Comparison of ENCODE assay signal across 20 cellular contexts in genomic region chr10:68345621-68346020, GRCh38. TPM values are rescaled to one million over a fixed set of nuclear protein-coding genes. Genes with fewer than 3 reads are reported as not detected.
DNase-seq lines count a peak whose midpoint lies in the region; ATAC-seq and TF ChIP-seq lines count a peak whose summit lies in the region.
"Had no signal": no experiment of that assay in that cellular context is flagged by ENCODE, and none has a peak within 500 bp of the region (broad histone marks: within the 10 kb centered on the region; RNA-seq: fewer than 3 reads in every experiment).

No MANE protein-coding gene starts in this region.

- no peak for TF ChIP-seq CTCF in CD8-positive, alpha-beta T cell (IDR thresholded peaks at IDR 0.05)
- TF ChIP-seq CTCF in WERI-Rb-1 (IDR thresholded peaks at IDR 0.05; ENCODE audit: low read depth, low read length) = no peak

- H3K36me3 ChIP-seq in CD8-positive, alpha-beta T cell (ENCODE audit: insufficient read depth, low read length) = peaks cover 25% of the 10 kb centered on the region
- peaks cover 73% of the 10 kb centered on the region for H3K36me3 ChIP-seq in WERI-Rb-1
- peaks cover 74% of the 10 kb centered on the region for H3K36me3 ChIP-seq in mesodermal cell (ENCODE audit: control insufficient read depth, insufficient read depth, low read length)

- peaks cover 45% of the 10 kb centered on the region for H3K36me3 Mint-ChIP-seq in activated CD4-positive, alpha-beta T cell treated with anti-CD3 and anti-CD28 coated beads for 36 hours (ENCODE audit: low read depth)
- peaks cover 42% of the 10 kb centered on the region for H3K36me3 Mint-ChIP-seq in activated CD4-positive, alpha-beta T cell treated with anti-CD3 and anti-CD28 coated beads, Interleukin-2, amount 10 ng/mL, durations not matched to agents 7 days and 5 days (ENCODE audit: low read depth)
- peaks cover 57% of the 10 kb centered on the region for H3K36me3 Mint-ChIP-seq in CD8-positive, alpha-beta T cell

- no peak overlapping the region for H3K4me3 ChIP-seq in CD8-positive, alpha-beta T cell (ENCODE audit: low read depth, low read length)
- H3K4me3 ChIP-seq in WERI-Rb-1 (ENCODE audit: low read depth, low read length) (no peak overlapping the region), mesodermal cell (ENCODE audit: extremely low read depth, insufficient read depth, low read length, poor library complexity, severe bottlenecking) (no peak overlapping the region)
- H3K4me3 ChIP-seq: lung, thoracic aorta had no signal

- H3K27me3 ChIP-seq in CD8-positive, alpha-beta T cell (ENCODE audit: insufficient read depth, low read length) = no peaks in the 10 kb centered on the region
- no peaks in the 10 kb centered on the region for H3K27me3 ChIP-seq in WERI-Rb-1 (ENCODE audit: insufficient read depth, low read depth, severe bottlenecking)
- H3K27me3 ChIP-seq: BE2C had no signal

- no peak for DNase-seq in activated CD4-positive, alpha-beta T cell treated with anti-CD3 and anti-CD28 coated beads for 36 hours
- no peak for DNase-seq in activated CD4-positive, alpha-beta T cell treated with anti-CD3 and anti-CD28 coated beads, Interleukin-2, amount 10 ng/mL, durations not matched to agents 7 days and 5 days
- no peak for DNase-seq in CD8-positive, alpha-beta T cell
- DNase-seq in WERI-Rb-1 (no peak), NCI-H1092 treated with DMSO at 0.1 percent for 48 hours (lab: John Stamatoyannopoulos, UW) (no peak), NCI-H1417 treated with DMSO at 0.1 percent for 48 hours (lab: John Stamatoyannopoulos, UW) (no peak)
- DNase-seq: activated CD4-positive, CD25-positive, alpha-beta regulatory T cell; activated effector memory CD4-positive, alpha-beta T cell treated with anti-CD3 and anti-CD28 coated beads, Interleukin-2, amount 50 U/mL, for 16 hours; BE2C; effector CD4-positive, alpha-beta T cell; NCI-H1092; NCI-H510A treated with DMSO at 0.1 percent for 48 hours; NK-92 treated with Interleukin-12 subunit alpha and Interleukin-12 subunit beta, amount 100 ng/mL, for 24 hours; posterior cingulate gyrus; T-helper 9 cell had no signal

- H3K9me3 ChIP-seq in CD8-positive, alpha-beta T cell (ENCODE audit: low read length) = no peaks in the 10 kb centered on the region
- H3K9me3 ChIP-seq in WERI-Rb-1 (ENCODE audit: severe bottlenecking) (no peaks in the 10 kb centered on the region), mesodermal cell (ENCODE audit: control insufficient read depth, low read length) (no peaks in the 10 kb centered on the region)
- H3K9me3 ChIP-seq: BE2C, thoracic aorta had no signal

- H3K4me1 Mint-ChIP-seq in activated CD4-positive, alpha-beta T cell treated with anti-CD3 and anti-CD28 coated beads for 36 hours = peaks cover 14% of the 10 kb centered on the region
- peaks cover 19% of the 10 kb centered on the region for H3K4me1 Mint-ChIP-seq in activated CD4-positive, alpha-beta T cell treated with anti-CD3 and anti-CD28 coated beads, Interleukin-2, amount 10 ng/mL, durations not matched to agents 7 days and 5 days
- peaks cover 10% of the 10 kb centered on the region for H3K4me1 Mint-ChIP-seq in CD8-positive, alpha-beta T cell (ENCODE audit: low read depth)

- no peaks in the 10 kb centered on the region for H3K27me3 Mint-ChIP-seq in activated CD4-positive, alpha-beta T cell treated with anti-CD3 and anti-CD28 coated beads for 36 hours
- no peaks in the 10 kb centered on the region for H3K27me3 Mint-ChIP-seq in activated CD4-positive, alpha-beta T cell treated with anti-CD3 and anti-CD28 coated beads, Interleukin-2, amount 10 ng/mL, durations not matched to agents 7 days and 5 days
- H3K27me3 Mint-ChIP-seq in CD8-positive, alpha-beta T cell (ENCODE audit: low read depth) = no peaks in the 10 kb centered on the region

- no peak for ATAC-seq in activated CD4-positive, alpha-beta T cell treated with anti-CD3 and anti-CD28 coated beads for 36 hours
- no peak for ATAC-seq in CD8-positive, alpha-beta T cell
- ATAC-seq in HG03378 (IDR thresholded peaks at IDR 0.05; ENCODE audit: unreplicated experiment) = no peak
- ATAC-seq: esophagus mucosa had no signal

- no peak overlapping the region for H3K4me3 Mint-ChIP-seq in activated CD4-positive, alpha-beta T cell treated with anti-CD3 and anti-CD28 coated beads for 36 hours
- no peak overlapping the region for H3K4me3 Mint-ChIP-seq in activated CD4-positive, alpha-beta T cell treated with anti-CD3 and anti-CD28 coated beads, Interleukin-2, amount 10 ng/mL, durations not matched to agents 7 days and 5 days
- H3K4me3 Mint-ChIP-seq in CD8-positive, alpha-beta T cell = no peak overlapping the region

- H3K27ac ChIP-seq in CD8-positive, alpha-beta T cell (ENCODE audit: low read depth, low read length) = no peak overlapping the region
- peak overlapping the region; percentile 18; the same call in 1 of the 2 replicates for H3K27ac ChIP-seq in WERI-Rb-1
- peak overlapping the region; percentile 32 for H3K27ac ChIP-seq in mesodermal cell (ENCODE audit: low read depth, low read length, severe bottlenecking)
- H3K27ac ChIP-seq: thoracic aorta had no signal

- WGBS in mesodermal cell (ENCODE audit: insufficient coverage in 2 of 2), 2 experiments = no CpG with 5 or more reads among the region's 4 CpGs

- no peaks in the 10 kb centered on the region for H3K4me1 ChIP-seq in CD8-positive, alpha-beta T cell (ENCODE audit: insufficient read depth, low read length)
- H3K4me1 ChIP-seq in mesodermal cell (ENCODE audit: control insufficient read depth, insufficient read depth, low read length, poor library complexity, severe bottlenecking) = no peaks in the 10 kb centered on the region
- H3K4me1 ChIP-seq: BE2C had no signal

- intact Hi-C loops in activated CD4-positive, alpha-beta T cell treated with anti-CD3 and anti-CD28 coated beads for 36 hours (cut with DNase I, micrococcal nuclease) = no loop called here
- intact Hi-C loops in CD8-positive, alpha-beta T cell (cut with DNase I, micrococcal nuclease) = loop anchor here in 1 of 2 experiments (5.0 to 10.0 kb wide), 2 partner anchors 62 to 581 kb away; partner anchors contain the start of gene RUFY2

- H3K9me3 Mint-ChIP-seq in activated CD4-positive, alpha-beta T cell treated with anti-CD3 and anti-CD28 coated beads for 36 hours (ENCODE audit: low read depth) = no peaks in the 10 kb centered on the region
- H3K9me3 Mint-ChIP-seq in activated CD4-positive, alpha-beta T cell treated with anti-CD3 and anti-CD28 coated beads, Interleukin-2, amount 10 ng/mL, durations not matched to agents 7 days and 5 days = no peaks in the 10 kb centered on the region
- H3K9me3 Mint-ChIP-seq in CD8-positive, alpha-beta T cell = no peaks in the 10 kb centered on the region

- CTCF ChIA-PET in activated CD4-positive, alpha-beta T cell treated with anti-CD3 and anti-CD28 coated beads for 36 hours (lab: Charles Lee) = interaction anchor here (1.9 kb wide), 1 partner anchor 12 kb away, joined by 10 read pairs; no protein-coding TSS in a partner anchor
- CTCF ChIA-PET in activated CD4-positive, alpha-beta T cell treated with anti-CD3 and anti-CD28 coated beads, Interleukin-2, amount 10 ng/mL, durations not matched to agents 7 days and 5 days (lab: Charles Lee) = interaction anchor here (0.7 kb wide), 1 partner anchor 61 kb away, joined by 3 read pairs; the partner anchor contains the start of gene RUFY2
- CTCF ChIA-PET in CD8-positive, alpha-beta T cell (lab: Charles Lee) = no interaction called here

- POLR2A ChIA-PET in activated CD4-positive, alpha-beta T cell treated with anti-CD3 and anti-CD28 coated beads for 36 hours (lab: Charles Lee) = interaction anchor here (0.6 to 1.0 kb wide), 3 partner anchors 13 to 953 kb away, joined by 3 to 7 read pairs (median 4); partner anchors contain the start of gene PBLD
- POLR2A ChIA-PET in activated CD4-positive, alpha-beta T cell treated with anti-CD3 and anti-CD28 coated beads, Interleukin-2, amount 10 ng/mL, durations not matched to agents 7 days and 5 days (lab: Charles Lee) = interaction anchor here (0.5 kb wide), 1 partner anchor 13 kb away, joined by 11 read pairs; the partner anchor contains the start of gene PBLD
- POLR2A ChIA-PET in CD8-positive, alpha-beta T cell (lab: Charles Lee) = interaction anchor here (0.6 kb wide), 1 partner anchor 49 kb away, joined by 3 read pairs; no protein-coding TSS in a partner anchor

- H3K27ac Mint-ChIP-seq in activated CD4-positive, alpha-beta T cell treated with anti-CD3 and anti-CD28 coated beads for 36 hours = peak overlapping the region; percentile 62
- no peak overlapping the region for H3K27ac Mint-ChIP-seq in activated CD4-positive, alpha-beta T cell treated with anti-CD3 and anti-CD28 coated beads, Interleukin-2, amount 10 ng/mL, durations not matched to agents 7 days and 5 days
- peak overlapping the region; percentile 35 for H3K27ac Mint-ChIP-seq in CD8-positive, alpha-beta T cell

RNA-seq across cellular contexts. Expression of gene PBLD, which starts 12.9 kb away (rescaled TPM):
- 1 to 10 TPM; 1.1 to 1.2 TPM for total RNA-seq in activated CD4-positive, alpha-beta T cell treated with anti-CD3 and anti-CD28 coated beads for 36 hours
- total RNA-seq in activated CD4-positive, alpha-beta T cell treated with anti-CD3 and anti-CD28 coated beads, Interleukin-2, amount 10 ng/mL, durations not matched to agents 7 days and 5 days = 1 to 10 TPM; 1.6 to 2.0 TPM
- 1 to 10 TPM; 1.5 to 2.3 TPM for total RNA-seq in CD8-positive, alpha-beta T cell
- polyA plus RNA-seq in mesodermal cell (2013, experiment 1 of 2) = 2.6 TPM
- polyA plus RNA-seq in mesodermal cell (2013, experiment 2 of 2) = 2.4 TPM

RNA-seq across cellular contexts. Expression of gene HNRNPH3, which starts 13.8 kb away (rescaled TPM):
- total RNA-seq in activated CD4-positive, alpha-beta T cell treated with anti-CD3 and anti-CD28 coated beads for 36 hours = 100 to 1,000 TPM; 126 to 157 TPM
- 100 to 1,000 TPM in 1 of 2 experiments, 10 to 100 TPM in 1; 99.6 to 117 TPM for total RNA-seq in activated CD4-positive, alpha-beta T cell treated with anti-CD3 and anti-CD28 coated beads, Interleukin-2, amount 10 ng/mL, durations not matched to agents 7 days and 5 days
- 100 to 1,000 TPM; 242 to 255 TPM for total RNA-seq in CD8-positive, alpha-beta T cell
- 212 TPM for polyA plus RNA-seq in mesodermal cell (2013, experiment 1 of 2)
- 230 TPM for polyA plus RNA-seq in mesodermal cell (2013, experiment 2 of 2)
